ENCODE assay signal across 30 cellular contexts in the genomic region with DNA sequence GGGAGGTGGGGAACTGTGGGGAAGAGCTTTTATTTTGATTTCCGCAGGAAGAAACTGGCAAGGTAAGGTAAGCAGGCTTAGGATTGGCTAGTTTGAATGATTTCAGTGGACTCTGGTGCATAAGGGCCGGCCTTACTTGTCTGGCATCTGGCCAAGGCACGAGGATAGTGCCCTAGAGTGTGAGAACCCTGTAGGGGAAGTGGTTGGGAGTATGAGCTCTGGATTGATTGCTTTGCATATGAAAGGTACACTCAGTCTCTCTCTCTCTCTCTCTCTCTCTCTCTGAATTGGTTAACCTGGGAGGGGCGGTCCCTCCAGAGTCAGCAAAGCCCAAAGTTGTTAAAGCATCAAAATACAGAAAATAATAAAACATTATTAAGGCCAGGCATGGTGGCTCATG.
DNase-seq lines count a peak whose midpoint lies in the region; ATAC-seq and TF ChIP-seq lines count a peak whose summit lies in the region.
"Had no signal": no experiment of that assay in that cellular context is flagged by ENCODE, and none has a peak within 500 bp of the region (broad histone marks: within the 10 kb centered on the region; RNA-seq: fewer than 3 reads in every experiment).

No MANE protein-coding gene starts in this region.

- peaks cover 6% of the 10 kb centered on the region for H3K9me3 Mint-ChIP-seq in activated naive CD4-positive, alpha-beta T cell treated with anti-CD3 and anti-CD28 coated beads for 36 hours
- peaks cover 3% of the 10 kb centered on the region for H3K9me3 Mint-ChIP-seq in activated CD8-positive, alpha-beta T cell treated with anti-CD3 and anti-CD28 coated beads for 36 hours
- H3K9me3 Mint-ChIP-seq: activated T-cell treated with anti-CD3 and anti-CD28 coated beads, Interleukin-2, amount 50 U/mL, for 24 hours; memory B cell; stimulated activated effector memory CD8-positive, alpha-beta T cell treated with anti-CD3 and anti-CD28 coated beads, Interleukin-12 subunit alpha, Interleukin-12 subunit beta, amount 100 ng/mL, for 72 hours had no signal

- H3K4me1 ChIP-seq in HAP-1: no peaks in the 10 kb centered on the region
- H3K4me1 ChIP-seq: Caco-2, foreskin keratinocyte, heart right ventricle, right lobe of liver had no signal

- peak; percentile 63 for DNase-seq in ELF-1 (ENCODE audit: low read depth, low spot score)
- DNase-seq in HAP-1 (ENCODE audit: low spot score in 2 of 2): peak; percentile 49 to 64
- peak; percentile 4 for DNase-seq in OCI-M1 (lab: John Stamatoyannopoulos, UW)
- DNase-seq in iPS-NIHi7 (ENCODE audit: extremely low spot score): peak; percentile 49
- no peak for DNase-seq in activated naive CD4-positive, alpha-beta T cell treated with anti-CD3 and anti-CD28 coated beads for 36 hours
- DNase-seq in activated CD8-positive, alpha-beta T cell treated with anti-CD3 and anti-CD28 coated beads for 36 hours: no peak
- DNase-seq: activated gamma-delta T cell; activated naive CD8-positive, alpha-beta T cell treated with anti-CD3 and anti-CD28 coated beads, Interleukin-2, amount 50 U/mL, for 24 hours; activated T-cell treated with anti-CD3 and anti-CD28 coated beads, Interleukin-2, amount 50 U/mL, for 24 hours; C1 segment of cervical spinal cord; Caco-2; central memory CD4-positive, alpha-beta T cell; heart right ventricle; IMR-90; left cardiac atrium; NCI-H1417 treated with DMSO at 0.1 percent for 48 hours; NCI-H2171; NCI-H526 treated with DMSO at 0.1 percent for 48 hours; right lobe of liver; stimulated activated CD4-positive, alpha-beta T cell treated with anti-CD3 and anti-CD28 coated beads, Interleukin-12 subunit alpha, Interleukin-12 subunit beta, amount 100 ng/mL, for 4 hours; stimulated activated CD4-positive, alpha-beta T cell treated with anti-CD3 and anti-CD28 coated beads, Interleukin-4, amount 100 ng/mL, for 24 hours; T-helper 17 cell; trophoblast cell had no signal

- no peak overlapping the region for H3K4me3 Mint-ChIP-seq in activated naive CD4-positive, alpha-beta T cell treated with anti-CD3 and anti-CD28 coated beads for 36 hours
- no peak overlapping the region for H3K4me3 Mint-ChIP-seq in activated CD8-positive, alpha-beta T cell treated with anti-CD3 and anti-CD28 coated beads for 36 hours
- H3K4me3 Mint-ChIP-seq: activated naive CD8-positive, alpha-beta T cell treated with anti-CD3 and anti-CD28 coated beads, Interleukin-2, amount 50 U/mL, for 24 hours; activated T-cell treated with anti-CD3 and anti-CD28 coated beads, Interleukin-2, amount 50 U/mL, for 24 hours; memory B cell; stimulated activated effector memory CD8-positive, alpha-beta T cell treated with anti-CD3 and anti-CD28 coated beads, Interleukin-12 subunit alpha, Interleukin-12 subunit beta, amount 100 ng/mL, for 72 hours; T-helper 17 cell had no signal

- no peak overlapping the region for H3K4me3 ChIP-seq in HAP-1
- H3K4me3 ChIP-seq: GM12878, heart right ventricle, right lobe of liver had no signal

- POLR2A ChIA-PET in activated CD8-positive, alpha-beta T cell treated with anti-CD3 and anti-CD28 coated beads for 36 hours (lab: Charles Lee): no interaction called here

- no peaks in the 10 kb centered on the region for H3K27me3 Mint-ChIP-seq in activated naive CD4-positive, alpha-beta T cell treated with anti-CD3 and anti-CD28 coated beads for 36 hours (ENCODE audit: low read depth)
- peaks cover 2% of the 10 kb centered on the region for H3K27me3 Mint-ChIP-seq in activated CD8-positive, alpha-beta T cell treated with anti-CD3 and anti-CD28 coated beads for 36 hours
- H3K27me3 Mint-ChIP-seq: activated naive CD8-positive, alpha-beta T cell treated with anti-CD3 and anti-CD28 coated beads, Interleukin-2, amount 50 U/mL, for 24 hours had no signal

- H3K36me3 ChIP-seq in HAP-1 (replicated peaks): no peaks in the 10 kb centered on the region
- H3K36me3 ChIP-seq: heart right ventricle, right lobe of liver had no signal

- TF ChIP-seq CTCF in activated CD8-positive, alpha-beta T cell treated with anti-CD3 and anti-CD28 coated beads for 36 hours (IDR thresholded peaks at IDR 0.05): no peak

- no peaks in the 10 kb centered on the region for H3K4me1 Mint-ChIP-seq in activated naive CD4-positive, alpha-beta T cell treated with anti-CD3 and anti-CD28 coated beads for 36 hours (ENCODE audit: low read depth)
- peaks cover under 1% of the 10 kb centered on the region for H3K4me1 Mint-ChIP-seq in activated CD8-positive, alpha-beta T cell treated with anti-CD3 and anti-CD28 coated beads for 36 hours (ENCODE audit: low read depth)
- H3K4me1 Mint-ChIP-seq: activated naive CD8-positive, alpha-beta T cell treated with anti-CD3 and anti-CD28 coated beads, Interleukin-2, amount 50 U/mL, for 24 hours; memory B cell had no signal

- H3K27me3 ChIP-seq in HAP-1 (ENCODE audit: low read depth): no peaks in the 10 kb centered on the region
- H3K27me3 ChIP-seq: foreskin keratinocyte, heart right ventricle, right lobe of liver had no signal

- H3K27ac Mint-ChIP-seq in activated naive CD4-positive, alpha-beta T cell treated with anti-CD3 and anti-CD28 coated beads for 36 hours: no peak overlapping the region
- no peak overlapping the region for H3K27ac Mint-ChIP-seq in activated CD8-positive, alpha-beta T cell treated with anti-CD3 and anti-CD28 coated beads for 36 hours
- H3K27ac Mint-ChIP-seq: activated naive CD8-positive, alpha-beta T cell treated with anti-CD3 and anti-CD28 coated beads, Interleukin-2, amount 50 U/mL, for 24 hours; activated T-cell treated with anti-CD3 and anti-CD28 coated beads, Interleukin-2, amount 50 U/mL, for 24 hours; memory B cell; stimulated activated effector memory CD8-positive, alpha-beta T cell treated with anti-CD3 and anti-CD28 coated beads, Interleukin-12 subunit alpha, Interleukin-12 subunit beta, amount 100 ng/mL, for 72 hours; T-helper 17 cell had no signal

- intact Hi-C loops in activated naive CD4-positive, alpha-beta T cell treated with anti-CD3 and anti-CD28 coated beads for 36 hours (cut with micrococcal nuclease): no loop called here
- intact Hi-C loops in activated CD8-positive, alpha-beta T cell treated with anti-CD3 and anti-CD28 coated beads for 36 hours (cut with micrococcal nuclease): no loop called here

- CTCF ChIA-PET in activated naive CD4-positive, alpha-beta T cell treated with anti-CD3 and anti-CD28 coated beads for 36 hours (lab: Charles Lee): no interaction called here
- CTCF ChIA-PET in activated CD8-positive, alpha-beta T cell treated with anti-CD3 and anti-CD28 coated beads for 36 hours (lab: Charles Lee): no interaction called here

- H3K36me3 Mint-ChIP-seq in activated naive CD4-positive, alpha-beta T cell treated with anti-CD3 and anti-CD28 coated beads for 36 hours (ENCODE audit: low read depth): no peaks in the 10 kb centered on the region
- no peaks in the 10 kb centered on the region for H3K36me3 Mint-ChIP-seq in activated CD8-positive, alpha-beta T cell treated with anti-CD3 and anti-CD28 coated beads for 36 hours (ENCODE audit: low read depth)
- H3K36me3 Mint-ChIP-seq: memory B cell; stimulated activated effector memory CD8-positive, alpha-beta T cell treated with anti-CD3 and anti-CD28 coated beads, Interleukin-12 subunit alpha, Interleukin-12 subunit beta, amount 100 ng/mL, for 72 hours had no signal

- no peak for ATAC-seq in HG02798 (IDR thresholded peaks at IDR 0.05; ENCODE audit: poor library complexity, unreplicated experiment)
- ATAC-seq in activated CD8-positive, alpha-beta T cell treated with anti-CD3 and anti-CD28 coated beads for 36 hours: no peak
- ATAC-seq: activated naive CD8-positive, alpha-beta T cell treated with anti-CD3 and anti-CD28 coated beads, Interleukin-2, amount 50 U/mL, for 24 hours; esophagus mucosa; foreskin keratinocyte; GM12878; heart right ventricle; left cardiac atrium; right lobe of liver; SK-N-SH treated with all-trans-retinoic acid at 6 μM for 48 hours; stimulated activated effector memory CD8-positive, alpha-beta T cell treated with anti-CD3 and anti-CD28 coated beads, Interleukin-12 subunit alpha, Interleukin-12 subunit beta, amount 100 ng/mL, for 72 hours; T-helper 17 cell had no signal

- in situ Hi-C loops in HAP-1 (cut with MboI; ENCODE audit: low sequenced_read_pairs): no loop called here

- H3K9me3 ChIP-seq in HAP-1: no peaks in the 10 kb centered on the region; the same call in 1 of the 2 replicates
- H3K9me3 ChIP-seq: Caco-2, right lobe of liver had no signal

Comparison
In these comparisons a context has a peak if more than half of its experiments do, and no peak if none do; other contexts are left out.
1. DNase-seq: peak in ELF-1 (single experiment), HAP-1 (2 of 2), OCI-M1 (single experiment) and iPS-NIHi7 (single experiment); none in activated naive CD4-positive, alpha-beta T cell treated with anti-CD3 and anti-CD28 coated beads for 36 hours (single experiment) and activated CD8-positive, alpha-beta T cell treated with anti-CD3 and anti-CD28 coated beads for 36 hours (single experiment).